8 cellular contexts compared by ENCODE assay signal in the genomic region with DNA sequence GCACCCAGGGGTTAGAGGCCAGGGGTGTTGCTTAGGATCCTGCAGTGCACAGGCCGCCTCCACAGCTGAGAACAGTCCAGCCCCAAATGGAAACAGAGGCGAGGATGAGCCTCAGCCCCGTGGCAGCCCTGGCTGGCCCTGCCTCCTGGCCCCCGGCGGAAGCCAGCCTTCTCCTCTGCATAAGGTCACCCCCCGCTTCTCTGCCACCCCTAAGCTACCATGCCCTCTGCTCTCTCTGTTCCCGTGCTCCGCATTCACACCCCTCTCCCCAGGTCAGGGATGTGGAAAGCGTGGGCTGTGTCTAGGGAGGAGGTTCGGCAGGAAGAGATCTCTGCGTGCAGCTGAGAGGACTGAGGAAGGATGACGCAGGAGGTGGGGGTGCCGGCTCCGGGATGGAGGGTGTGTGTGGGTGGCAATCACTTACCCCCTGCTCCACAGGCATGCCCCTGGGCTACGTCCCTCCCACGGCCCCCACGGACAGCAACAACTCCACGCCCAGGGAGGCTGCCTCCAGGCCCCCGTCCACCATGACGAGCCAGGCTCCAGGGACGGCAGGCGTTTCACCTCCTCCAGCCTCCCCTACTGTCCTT. TPM values are rescaled to one million over a fixed set of nuclear protein-coding genes. Genes with fewer than 3 reads are reported as not detected.
DNase-seq lines count a peak whose midpoint lies in the region; ATAC-seq, FAIRE-seq and TF ChIP-seq lines count a peak whose summit lies in the region.
"Had no signal": no experiment of that assay in that cellular context is flagged by ENCODE, and none has a peak within 500 bp of the region (broad histone marks: within the 10 kb centered on the region; RNA-seq: fewer than 3 reads in every experiment).

No MANE protein-coding gene starts in this region.

- H3K27me3 Mint-ChIP-seq in CD8-positive, alpha-beta memory T cell = peaks cover 5 to 12% of the 10 kb centered on the region in 2 donors
- H3K27me3 Mint-ChIP-seq in astrocyte (ENCODE audit: low read depth, unreplicated experiment) (peaks cover 4% of the 10 kb centered on the region), neural progenitor cell (ENCODE audit: insufficient read depth, low read depth) (peaks cover 6% of the 10 kb centered on the region)

- ATAC-seq in GM19455 (IDR thresholded peaks at IDR 0.05; ENCODE audit: unreplicated experiment) = no peak
- ATAC-seq in HG02852 (IDR thresholded peaks at IDR 0.05; ENCODE audit: unreplicated experiment) = no peak

- no peak for DNase-seq in CD8-positive, alpha-beta memory T cell
- peak; percentile 31 for DNase-seq in astrocyte (ENCODE audit: low read depth)
- no peak for DNase-seq in neural progenitor cell (ENCODE audit: low spot score)
- DNase-seq in DMS79 (lab: John Stamatoyannopoulos, UW) = no peak
- DNase-seq: activated effector memory CD4-positive, alpha-beta T cell treated with anti-CD3 and anti-CD28 coated beads, Interleukin-2, amount 50 U/mL, for 16 hours had no signal

- no peaks in the 10 kb centered on the region for H4K20me1 ChIP-seq in astrocyte (ENCODE audit: insufficient read depth, low read length)
- H4K20me1 ChIP-seq in neural progenitor cell (ENCODE audit: low read depth) = no peaks in the 10 kb centered on the region

- no peaks in the 10 kb centered on the region for H3K9me3 Mint-ChIP-seq in CD8-positive, alpha-beta memory T cell
- H3K9me3 Mint-ChIP-seq in astrocyte (ENCODE audit: unreplicated experiment) (peaks cover 2% of the 10 kb centered on the region), neural progenitor cell (no peaks in the 10 kb centered on the region)

- no peak overlapping the region for H3K4me3 ChIP-seq in CD8-positive, alpha-beta memory T cell (ENCODE audit: low read length)
- H3K4me3 ChIP-seq in astrocyte (ENCODE audit: insufficient read depth, low read depth, low read length) (peak overlapping the region; percentile 7), neural progenitor cell (no peak overlapping the region)

- H3K27ac Mint-ChIP-seq in CD8-positive, alpha-beta memory T cell = no peak overlapping the region
- H3K27ac Mint-ChIP-seq in astrocyte (ENCODE audit: unreplicated experiment) = no peak overlapping the region
- peak overlapping the region; percentile 34 for H3K27ac Mint-ChIP-seq in neural progenitor cell

- CTCF ChIA-PET in CD8-positive, alpha-beta memory T cell (lab: Charles Lee) = interaction anchor here (0.5 to 2.2 kb wide), 4 partner anchors 10 to 291 kb away, joined by 3 to 12 read pairs (median 6); no protein-coding TSS in a partner anchor

- H3K36me3 Mint-ChIP-seq in CD8-positive, alpha-beta memory T cell = no peaks in the 10 kb centered on the region
- H3K36me3 Mint-ChIP-seq in astrocyte (ENCODE audit: low read depth, unreplicated experiment) = peaks cover 14% of the 10 kb centered on the region
- no peaks in the 10 kb centered on the region for H3K36me3 Mint-ChIP-seq in neural progenitor cell

- H3K27me3 ChIP-seq in CD8-positive, alpha-beta memory T cell (ENCODE audit: insufficient read depth, low read length, poor library complexity, severe bottlenecking) = no peaks in the 10 kb centered on the region
- H3K27me3 ChIP-seq in astrocyte (ENCODE audit: insufficient read depth, low read length) (no peaks in the 10 kb centered on the region), neural progenitor cell (no peaks in the 10 kb centered on the region)

- H3K4me1 ChIP-seq in CD8-positive, alpha-beta memory T cell (ENCODE audit: insufficient read depth, low read length) = no peaks in the 10 kb centered on the region
- H3K4me1 ChIP-seq in astrocyte (ENCODE audit: insufficient read depth, low read length) = peaks cover 24% of the 10 kb centered on the region
- H3K4me1 ChIP-seq in neural progenitor cell = peaks cover 4% of the 10 kb centered on the region

- H3K79me2 ChIP-seq in astrocyte (ENCODE audit: insufficient read depth, low read length) = no peaks in the 10 kb centered on the region
- H3K79me2 ChIP-seq in neural progenitor cell (ENCODE audit: low read depth) = no peaks in the 10 kb centered on the region

- TF ChIP-seq CTCF in astrocyte (IDR thresholded peaks at IDR 0.05; ENCODE audit: insufficient read depth, low read depth, low read length) (no peak), neural progenitor cell (IDR thresholded peaks at IDR 0.05) (no peak)

- peak overlapping the region; percentile 76 for H3K4me2 ChIP-seq in astrocyte (ENCODE audit: low read length)
- no peak overlapping the region for H3K4me2 ChIP-seq in neural progenitor cell

- peak overlapping the region; percentile 53 for H2AFZ ChIP-seq in astrocyte (ENCODE audit: low read depth, low read length)
- no peak overlapping the region for H2AFZ ChIP-seq in neural progenitor cell (replicated peaks)

- no peaks in the 10 kb centered on the region for H3K4me1 Mint-ChIP-seq in CD8-positive, alpha-beta memory T cell
- peaks cover 10% of the 10 kb centered on the region for H3K4me1 Mint-ChIP-seq in astrocyte (ENCODE audit: low read depth, unreplicated experiment)
- peaks cover 27% of the 10 kb centered on the region for H3K4me1 Mint-ChIP-seq in neural progenitor cell

- no peak for FAIRE-seq in astrocyte (lab: Jason Lieb, UNC)

- POLR2A ChIA-PET in CD8-positive, alpha-beta memory T cell (lab: Charles Lee) = no interaction called here

- H3K9me3 ChIP-seq in CD8-positive, alpha-beta memory T cell (ENCODE audit: low read length) = no peaks in the 10 kb centered on the region
- H3K9me3 ChIP-seq in astrocyte (ENCODE audit: insufficient read depth, low read depth, low read length) (no peaks in the 10 kb centered on the region), neural progenitor cell (ENCODE audit: low read depth) (no peaks in the 10 kb centered on the region)

- H3K36me3 ChIP-seq in CD8-positive, alpha-beta memory T cell (ENCODE audit: insufficient read depth, low read length) = no peaks in the 10 kb centered on the region
- H3K36me3 ChIP-seq in astrocyte (ENCODE audit: insufficient read depth, low read length) (no peaks in the 10 kb centered on the region), neural progenitor cell (no peaks in the 10 kb centered on the region)

- H3F3A ChIP-seq in neural progenitor cell (ENCODE audit: low read depth) = no peaks in the 10 kb centered on the region

- H3K27ac ChIP-seq in CD8-positive, alpha-beta memory T cell (ENCODE audit: low read depth, low read length) = no peak overlapping the region
- H3K27ac ChIP-seq in astrocyte (ENCODE audit: low read depth, low read length) (no peak overlapping the region), neural progenitor cell (no peak overlapping the region)

- H3K9ac ChIP-seq in astrocyte (ENCODE audit: low read length) = peak overlapping the region; percentile 46
- H3K9ac ChIP-seq in neural progenitor cell = no peak overlapping the region

- peak overlapping the region in 5 of 7 donors; percentile 53 to 80 (median 70) for H3K4me3 Mint-ChIP-seq in CD8-positive, alpha-beta memory T cell
- H3K4me3 Mint-ChIP-seq in astrocyte (ENCODE audit: unreplicated experiment) (no peak overlapping the region), neural progenitor cell (peak overlapping the region; percentile 33)

RNA-seq across cellular contexts. Expression of gene SSC5D, which starts 6.0 kb away (rescaled TPM):
- total RNA-seq in CD8-positive, alpha-beta memory T cell = 1 to 10 TPM in 1 of 2 experiments, under 1 TPM in 1; 0.35 to 1.2 TPM
- polyA plus RNA-seq in CD8-positive, alpha-beta memory T cell = not detected
- total RNA-seq in astrocyte (46.8 and 66.1 TPM in 2 replicates), neural progenitor cell (ENCODE audit: low replicate concordance) (0.56 TPM in 1 of 2 replicates, not detected in the other)

RNA-seq across cellular contexts. Expression of gene NAT14, which starts 9.3 kb away (rescaled TPM):
- total RNA-seq in CD8-positive, alpha-beta memory T cell = 10 to 100 TPM; 27.5 to 28.4 TPM
- 7.0 TPM for polyA plus RNA-seq in CD8-positive, alpha-beta memory T cell
- total RNA-seq in astrocyte (68.7 and 71.2 TPM in 2 replicates), neural progenitor cell (ENCODE audit: low replicate concordance) (16.2 and 49.2 TPM in 2 replicates)

RNA-seq across cellular contexts. Expression of gene ZNF628, which starts 17.9 kb away (rescaled TPM):
- 1 to 10 TPM; 8.3 to 8.7 TPM for total RNA-seq in CD8-positive, alpha-beta memory T cell
- polyA plus RNA-seq in CD8-positive, alpha-beta memory T cell = 0.36 TPM
- total RNA-seq in astrocyte = 9.9 and 11.9 TPM in 2 replicates
- 5.0 TPM in 1 of 2 replicates, not detected in the other for total RNA-seq in neural progenitor cell (ENCODE audit: low replicate concordance)

RNA-seq across cellular contexts. Expression of gene C19orf85, which starts 29.7 kb away (rescaled TPM):
- not detected for total RNA-seq in CD8-positive, alpha-beta memory T cell
- polyA plus RNA-seq in CD8-positive, alpha-beta memory T cell = not detected
- total RNA-seq in astrocyte (not detected in 2 replicates), neural progenitor cell (ENCODE audit: low replicate concordance) (not detected in 2 replicates)
- total RNA-seq: lower leg skin had no signal

RNA-seq across cellular contexts. Expression of gene ISOC2, which starts 32.8 kb away (rescaled TPM):
- total RNA-seq in CD8-positive, alpha-beta memory T cell = 10 to 100 TPM; 33.7 to 38.8 TPM
- polyA plus RNA-seq in CD8-positive, alpha-beta memory T cell = 32.0 TPM
- total RNA-seq in astrocyte = 58.8 and 61.6 TPM in 2 replicates
- 14.8 and 34.4 TPM in 2 replicates for total RNA-seq in neural progenitor cell (ENCODE audit: low replicate concordance)

Comparison
In these comparisons a context has a peak if more than half of its experiments do, and no peak if none do; other contexts are left out.
1. RNA of gene SSC5D, which starts 6.0 kb away (total RNA-seq): 46.8 to 66.1 TPM in astrocyte; 0.35 to 1.2 TPM in CD8-positive, alpha-beta memory T cell and 0.56 TPM in neural progenitor cell; every median in the first group is over 10 times any median in the second.